In genomic region chr9:117394655-117395054, GRCh38 we compare ENCODE assay signal across 27 cellular contexts.
"Had no signal": no experiment of that assay in that cellular context is flagged by ENCODE, and none has a peak within 500 bp of the region (broad histone marks: within the 10 kb centered on the region; RNA-seq: fewer than 3 reads in every experiment).

No MANE protein-coding gene starts in this region.

- H3K36me3 Mint-ChIP-seq: immature natural killer cell; naive thymus-derived CD4-positive, alpha-beta T cell; natural killer cell treated with Interleukin-12 subunit alpha and Interleukin-12 subunit beta and Interleukin-15 and Interleukin-18, amount 100 ng/mL, for 72 hours; stimulated activated memory B cell treated with anti-CD40 and anti-IgM and Interleukin-4, amounts not matched to agents 10 μg/mL and 1 μg/mL and 100 μg/mL, for 72 hours had no signal

- H3K27me3 Mint-ChIP-seq: natural killer cell treated with Interleukin-12 subunit alpha and Interleukin-12 subunit beta and Interleukin-15 and Interleukin-18, amount 100 ng/mL, for 72 hours; stimulated activated memory B cell treated with anti-CD40 and anti-IgM and Interleukin-4, amounts not matched to agents 10 μg/mL and 1 μg/mL and 100 μg/mL, for 72 hours; stimulated activated naive CD8-positive, alpha-beta T cell treated with anti-CD3 and anti-CD28 coated beads, Interleukin-15, amount 100 ng/mL, for 72 hours had no signal

- H3K4me1 ChIP-seq: left ventricle myocardium inferior, sigmoid colon, spleen, tibial nerve, upper lobe of left lung, vagina had no signal

- H3K9me3 Mint-ChIP-seq: stimulated activated naive CD8-positive, alpha-beta T cell treated with anti-CD3 and anti-CD28 coated beads, Interleukin-15, amount 100 ng/mL, for 72 hours had no signal

- H3K4me3 ChIP-seq: left ventricle myocardium inferior, lung, mucosa of descending colon, pancreas, prostate gland, sigmoid colon, spleen, tibial nerve, upper lobe of left lung, vagina had no signal

- H3K4me3 Mint-ChIP-seq: immature natural killer cell; naive thymus-derived CD4-positive, alpha-beta T cell; natural killer cell treated with Interleukin-12 subunit alpha and Interleukin-12 subunit beta and Interleukin-15 and Interleukin-18, amount 100 ng/mL, for 72 hours; stimulated activated memory B cell treated with anti-CD40 and anti-IgM and Interleukin-4, amounts not matched to agents 10 μg/mL and 1 μg/mL and 100 μg/mL, for 72 hours; stimulated activated naive CD8-positive, alpha-beta T cell treated with anti-CD3 and anti-CD28 coated beads, Interleukin-15, amount 100 ng/mL, for 72 hours had no signal

- H3K27ac Mint-ChIP-seq: immature natural killer cell; naive thymus-derived CD4-positive, alpha-beta T cell; natural killer cell treated with Interleukin-12 subunit alpha and Interleukin-12 subunit beta and Interleukin-15 and Interleukin-18, amount 100 ng/mL, for 72 hours; stimulated activated memory B cell treated with anti-CD40 and anti-IgM and Interleukin-4, amounts not matched to agents 10 μg/mL and 1 μg/mL and 100 μg/mL, for 72 hours; stimulated activated naive CD8-positive, alpha-beta T cell treated with anti-CD3 and anti-CD28 coated beads, Interleukin-15, amount 100 ng/mL, for 72 hours had no signal

- H3K27me3 ChIP-seq: pancreas, sigmoid colon, tibial nerve, upper lobe of left lung, vagina had no signal

- H3K4me1 Mint-ChIP-seq: immature natural killer cell; naive thymus-derived CD4-positive, alpha-beta T cell; stimulated activated memory B cell treated with anti-CD40 and anti-IgM and Interleukin-4, amounts not matched to agents 10 μg/mL and 1 μg/mL and 100 μg/mL, for 72 hours; stimulated activated naive CD8-positive, alpha-beta T cell treated with anti-CD3 and anti-CD28 coated beads, Interleukin-15, amount 100 ng/mL, for 72 hours had no signal

- H3K27ac ChIP-seq: left ventricle myocardium inferior, pancreas, prostate gland, sigmoid colon, spleen, tibial nerve, upper lobe of left lung, vagina had no signal

- ATAC-seq: left colon; mucosa of descending colon; naive thymus-derived CD4-positive, alpha-beta T cell; natural killer cell treated with Interleukin-12 subunit alpha and Interleukin-12 subunit beta and Interleukin-15 and Interleukin-18, amount 100 ng/mL, for 72 hours; pancreas; right cardiac atrium; stimulated activated memory B cell treated with anti-CD40 and anti-IgM and Interleukin-4, amounts not matched to agents 10 μg/mL and 1 μg/mL and 100 μg/mL, for 72 hours; stimulated activated naive CD8-positive, alpha-beta T cell treated with anti-CD3 and anti-CD28 coated beads, Interleukin-15, amount 100 ng/mL, for 72 hours had no signal

- H3K9me3 ChIP-seq: left ventricle myocardium inferior, mucosa of descending colon, pancreas, prostate gland, sigmoid colon, spleen, tibial nerve, upper lobe of left lung, vagina had no signal

- H3K36me3 ChIP-seq: left ventricle myocardium inferior, pancreas, prostate gland, sigmoid colon, spleen, tibial nerve, upper lobe of left lung, vagina had no signal

- DNase-seq: hypothalamus; immature natural killer cell; kidney; left colon; left ventricle myocardium inferior; midbrain; mucosa of descending colon; naive thymus-derived CD4-positive, alpha-beta T cell; nucleus accumbens; pancreas; posterior cingulate gyrus; retina; right cardiac atrium; sigmoid colon; small intestine; spleen; stimulated activated CD4-positive, alpha-beta T cell treated with anti-CD3 and anti-CD28 coated beads, Interleukin-4, amount 100 ng/mL, for 24 hours; stimulated activated naive CD4-positive, alpha-beta T cell treated with Interleukin-2 at 50 U/mL for 16 hours; stimulated activated naive CD8-positive, alpha-beta T cell treated with anti-CD3 and anti-CD28 coated beads, Interleukin-15, amount 100 ng/mL, for 72 hours; substantia nigra; upper lobe of left lung had no signal
